ENCODE assay signal across 8 cellular contexts in genomic region chr16:67396159-67396774, GRCh38. TPM values are rescaled to one million over a fixed set of nuclear protein-coding genes. Genes with fewer than 3 reads are reported as not detected.
DNase-seq lines count a peak whose midpoint lies in the region; ATAC-seq and TF ChIP-seq lines count a peak whose summit lies in the region.

No MANE protein-coding gene starts in this region.

- intact Hi-C loops in MCF 10A (cut with micrococcal nuclease), result no loop called here

- no peaks in the 10 kb centered on the region for H3K27me3 Mint-ChIP-seq in MCF 10A (ENCODE audit: insufficient read depth, unreplicated experiment)

- CTCF ChIA-PET in MCF 10A (lab: Yijun Ruan, JAX), result interaction anchor here (0.6 kb wide), 1 partner anchor 10 kb away, joined by 4 read pairs; no protein-coding TSS in a partner anchor

- H3K36me3 Mint-ChIP-seq in MCF 10A (ENCODE audit: insufficient read depth, unreplicated experiment), result peaks cover 5% of the 10 kb centered on the region

- no peaks in the 10 kb centered on the region for H3K9me3 Mint-ChIP-seq in MCF 10A (ENCODE audit: unreplicated experiment)

- peaks cover 14% of the 10 kb centered on the region for H3K4me1 Mint-ChIP-seq in MCF 10A (ENCODE audit: insufficient read depth, unreplicated experiment)

- H3K27ac Mint-ChIP-seq in MCF 10A (ENCODE audit: low read depth, unreplicated experiment), result peak overlapping the region; percentile 75

- TF ChIP-seq CTCF in MCF 10A (IDR thresholded peaks at IDR 0.05; ENCODE audit: unreplicated experiment), result no peak

- ATAC-seq in HG02981 (IDR thresholded peaks at IDR 0.05; ENCODE audit: unreplicated experiment) (no peak), GM19467 (IDR thresholded peaks at IDR 0.05; ENCODE audit: unreplicated experiment) (no peak)

- BruUV-seq in MCF 10A (replicated peaks; lab: Mats Ljungman, UMichigan), result no TSS peak

- POLR2A ChIA-PET in MCF 10A (lab: Yijun Ruan, JAX), result interaction anchor here (0.7 to 1.2 kb wide), 2 partner anchors 32 to 36 kb away, joined by 3 read pairs; no protein-coding TSS in a partner anchor

- peak; percentile 73 for DNase-seq in DMS79 (lab: John Stamatoyannopoulos, UW)
- peak; percentile 90 for DNase-seq in NCI-H2107 treated with DMSO at 0.1 percent for 48 hours (lab: John Stamatoyannopoulos, UW; ENCODE audit: unreplicated experiment)
- DNase-seq in MCF 10A (ENCODE audit: unreplicated experiment), result peak; percentile 76
- DNase-seq in inferior parietal cortex (ENCODE audit: extremely low spot score), result peak; percentile 31
- peak; percentile 53 for DNase-seq in stromal cell of bone marrow (ENCODE audit: low read depth)
- DNase-seq in KG1 (lab: John Stamatoyannopoulos, UW), result no peak

- no peak overlapping the region for H3K4me3 Mint-ChIP-seq in MCF 10A (ENCODE audit: unreplicated experiment)

RNA-seq across cellular contexts. Expression of gene TPPP3, which starts 3.0 kb away (rescaled TPM):
- not detected in 2 replicates for total RNA-seq in MCF 10A (2022)

RNA-seq across cellular contexts. Expression of gene ZDHHC1, which starts 20.0 kb away (rescaled TPM):
- 5.9 and 7.6 TPM in 2 replicates for total RNA-seq in MCF 10A (2022)

RNA-seq across cellular contexts. Expression of gene HSD11B2, which starts 34.7 kb away (rescaled TPM):
- total RNA-seq in MCF 10A (2022), result 0.42 and 0.86 TPM in 2 replicates
